9 cellular contexts compared by ENCODE assay signal in the genomic region with DNA sequence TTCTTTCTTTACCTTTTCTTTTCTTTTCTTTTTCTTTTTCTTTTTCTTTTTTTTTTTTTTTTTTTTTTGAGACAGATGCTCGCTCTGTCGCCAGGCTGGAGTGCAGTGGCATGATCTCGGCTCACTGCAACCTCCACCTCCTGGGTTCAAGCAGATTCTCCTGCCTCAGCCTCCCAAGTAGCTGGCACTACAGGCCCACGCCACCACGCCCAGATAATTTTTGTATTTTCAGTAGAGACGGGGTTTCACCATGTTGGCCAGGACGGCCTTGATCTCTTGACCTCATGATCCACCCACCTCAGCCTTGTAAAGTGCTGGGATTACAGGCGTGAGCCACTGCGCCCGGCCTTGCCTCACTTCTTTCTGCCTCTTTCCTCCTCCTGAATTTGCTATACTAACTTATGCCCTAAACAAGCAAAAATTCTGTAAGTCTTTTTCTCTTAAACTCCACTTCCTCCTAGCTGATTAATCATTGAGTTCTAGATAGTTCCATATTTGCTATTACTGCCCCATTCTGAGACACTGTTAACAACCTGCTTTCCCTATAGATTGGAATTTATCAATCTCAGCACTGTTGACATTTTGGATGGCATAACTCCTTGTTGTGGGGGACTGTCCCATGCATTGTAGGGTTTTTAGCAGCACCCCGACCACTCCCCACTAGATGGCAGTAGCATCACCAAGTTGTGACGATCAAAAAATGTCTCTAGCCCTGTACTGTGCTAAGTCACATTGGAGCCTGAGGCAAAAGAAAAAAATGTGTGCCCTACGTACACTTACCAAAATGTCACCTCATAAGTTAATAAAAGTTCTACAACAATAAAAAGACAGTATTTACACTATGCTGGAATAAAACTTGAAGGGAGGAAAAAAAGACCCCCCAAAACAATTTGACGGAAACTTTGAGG. TPM values are rescaled to one million over a fixed set of nuclear protein-coding genes. Genes with fewer than 3 reads are reported as not detected.
DNase-seq lines count a peak whose midpoint lies in the region; ATAC-seq and TF ChIP-seq lines count a peak whose summit lies in the region.
"Had no signal": no experiment of that assay in that cellular context is flagged by ENCODE, and none has a peak within 500 bp of the region (broad histone marks: within the 10 kb centered on the region; RNA-seq: fewer than 3 reads in every experiment).

No MANE protein-coding gene starts in this region.

- no peaks in the 10 kb centered on the region for H3K27me3 Mint-ChIP-seq in endodermal cell (ENCODE audit: insufficient read depth)
- peaks cover 13% of the 10 kb centered on the region for H3K27me3 Mint-ChIP-seq in stimulated activated memory B cell treated with anti-CD40 and anti-IgM and Interleukin-4, amounts not matched to agents 10 μg/mL and 1 μg/mL and 100 μg/mL, for 72 hours

- 63 to 67% methylated on average over 9 to 14 of the region's 14 CpGs for WGBS in endodermal cell (ENCODE audit: insufficient coverage in 1 of 2, insufficient read length in 1 of 2), 2 experiments

- peak; percentile 88 for TF ChIP-seq CTCF in endodermal cell (conservative IDR thresholded peaks at IDR 0.05)

- no peak overlapping the region for H3K9ac ChIP-seq in endodermal cell (ENCODE audit: extremely low read depth, low read length, poor library complexity, severe bottlenecking)
- H3K9ac ChIP-seq: BLaER1 had no signal

- no peaks in the 10 kb centered on the region for H3K9me3 ChIP-seq in endodermal cell (ENCODE audit: control insufficient read depth, low read length)
- H3K9me3 ChIP-seq: BLaER1 had no signal

- H3K36me3 Mint-ChIP-seq in endodermal cell (ENCODE audit: low read depth) = no peaks in the 10 kb centered on the region
- no peaks in the 10 kb centered on the region for H3K36me3 Mint-ChIP-seq in stimulated activated memory B cell treated with anti-CD40 and anti-IgM and Interleukin-4, amounts not matched to agents 10 μg/mL and 1 μg/mL and 100 μg/mL, for 72 hours

- no peaks in the 10 kb centered on the region for H3K36me3 ChIP-seq in endodermal cell (ENCODE audit: control insufficient read depth, insufficient read depth, low read length)
- H3K36me3 ChIP-seq: BLaER1 had no signal

- H3K4me1 Mint-ChIP-seq in endodermal cell = peaks cover 6% of the 10 kb centered on the region
- H3K4me1 Mint-ChIP-seq in stimulated activated memory B cell treated with anti-CD40 and anti-IgM and Interleukin-4, amounts not matched to agents 10 μg/mL and 1 μg/mL and 100 μg/mL, for 72 hours = peaks cover 6% of the 10 kb centered on the region

- H3K27ac Mint-ChIP-seq in endodermal cell = no peak overlapping the region
- no peak overlapping the region for H3K27ac Mint-ChIP-seq in stimulated activated memory B cell treated with anti-CD40 and anti-IgM and Interleukin-4, amounts not matched to agents 10 μg/mL and 1 μg/mL and 100 μg/mL, for 72 hours

- H3K4me3 Mint-ChIP-seq in endodermal cell = no peak overlapping the region
- no peak overlapping the region for H3K4me3 Mint-ChIP-seq in stimulated activated memory B cell treated with anti-CD40 and anti-IgM and Interleukin-4, amounts not matched to agents 10 μg/mL and 1 μg/mL and 100 μg/mL, for 72 hours

- DNase-seq in NCI-H2196 (lab: John Stamatoyannopoulos, UW; ENCODE audit: unreplicated experiment) = peak; percentile 63
- no peak for DNase-seq in NCI-H2196 treated with DMSO at 0.1 percent for 48 hours (lab: John Stamatoyannopoulos, UW; ENCODE audit: unreplicated experiment)
- peak; percentile 70 for DNase-seq in NOMO-1 treated with DMSO at 0.1 percent for 48 hours (lab: John Stamatoyannopoulos, UW; ENCODE audit: unreplicated experiment)
- DNase-seq in activated CD8-positive, alpha-beta memory T cell treated with anti-CD3 and anti-CD28 coated beads for 1 hour (ENCODE audit: extremely low read depth in 1 of 2, low read depth in 1 of 2) = peak; percentile 36 to 51
- peak; percentile 90 for DNase-seq in endodermal cell
- DNase-seq in myocyte (ENCODE audit: low read depth) = peak; percentile 82

- H3K9me3 Mint-ChIP-seq in endodermal cell = no peaks in the 10 kb centered on the region
- H3K9me3 Mint-ChIP-seq in stimulated activated memory B cell treated with anti-CD40 and anti-IgM and Interleukin-4, amounts not matched to agents 10 μg/mL and 1 μg/mL and 100 μg/mL, for 72 hours = no peaks in the 10 kb centered on the region

- ATAC-seq in HG03460 (IDR thresholded peaks at IDR 0.05; ENCODE audit: unreplicated experiment) = peak; percentile 89
- peak; percentile 90 for ATAC-seq in stimulated activated memory B cell treated with anti-CD40 and anti-IgM and Interleukin-4, amounts not matched to agents 10 μg/mL and 1 μg/mL and 100 μg/mL, for 72 hours

- H3K4me1 ChIP-seq in endodermal cell (ENCODE audit: control insufficient read depth, insufficient read depth, low read length) = no peaks in the 10 kb centered on the region
- H3K4me1 ChIP-seq: BLaER1 had no signal

- no peaks in the 10 kb centered on the region for H3K27me3 ChIP-seq in endodermal cell (ENCODE audit: control insufficient read depth, insufficient read depth, low read length, poor library complexity, severe bottlenecking)
- H3K27me3 ChIP-seq: BLaER1 had no signal

- H3K27ac ChIP-seq in endodermal cell (ENCODE audit: low read depth, low read length) = no peak overlapping the region
- H3K27ac ChIP-seq: BLaER1 had no signal

- H3K4me3 ChIP-seq in endodermal cell (ENCODE audit: low read length) = no peak overlapping the region
- H3K4me3 ChIP-seq: BLaER1 had no signal

RNA-seq across cellular contexts. Expression of gene THADA, which starts 16.4 kb away (rescaled TPM):
- total RNA-seq in endodermal cell (10 to 100 TPM; 32.8 to 35.0 TPM), myocyte (16.9 and 23.2 TPM in 2 replicates)
- 17.8 TPM for polyA plus RNA-seq in endodermal cell (2013, experiment 1 of 2)
- 15.6 TPM for polyA plus RNA-seq in endodermal cell (2013, experiment 2 of 2)
- polyA plus RNA-seq in myocyte (2012) = 16.7 TPM

RNA-seq across cellular contexts. Expression of gene PLEKHH2, which starts 24.8 kb away (rescaled TPM):
- 1 to 10 TPM; 5.0 to 5.3 TPM for total RNA-seq in endodermal cell
- 3.3 TPM for polyA plus RNA-seq in endodermal cell (2013, experiment 1 of 2)
- polyA plus RNA-seq in endodermal cell (2013, experiment 2 of 2) = 3.9 TPM
- total RNA-seq in myocyte = 0.24 and 1.1 TPM in 2 replicates
- polyA plus RNA-seq in myocyte (2012) = 3.1 TPM
